Comparison of ENCODE assay signal across 20 cellular contexts in the genomic region with DNA sequence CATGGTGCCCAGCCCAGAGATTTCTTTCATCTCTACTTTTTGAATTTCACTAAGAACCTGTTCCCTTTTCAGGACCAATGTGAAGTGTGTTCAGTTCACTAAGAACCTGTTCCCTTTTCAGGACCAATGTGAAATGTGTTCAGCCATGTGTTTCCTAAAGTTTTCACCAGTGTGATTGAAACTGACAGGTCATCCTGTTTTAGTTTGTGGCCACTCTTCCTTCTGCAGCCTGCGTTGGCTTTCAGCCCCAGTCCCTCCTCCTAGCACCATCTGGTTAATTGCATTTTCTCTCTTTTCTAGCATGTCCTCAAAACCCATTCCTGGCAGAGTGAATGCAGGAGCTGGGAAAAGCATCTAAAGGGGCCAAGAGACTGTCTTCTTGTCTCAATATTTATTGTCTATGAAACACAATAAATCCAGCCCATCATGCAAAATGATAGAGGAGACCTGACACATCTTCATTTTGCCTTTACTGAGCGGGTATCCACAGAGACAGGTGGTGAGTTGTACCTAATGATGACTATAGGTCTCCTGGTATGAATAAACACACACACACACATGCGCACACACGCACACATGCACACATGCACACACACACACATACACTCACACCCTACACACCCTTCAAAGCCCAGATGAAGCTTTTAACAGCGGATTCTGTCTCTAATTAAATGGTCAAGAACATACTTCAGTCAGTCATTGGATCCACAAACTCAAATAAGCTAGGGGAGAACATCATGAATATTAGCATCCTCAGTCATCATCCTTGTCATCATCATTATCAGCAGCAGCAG. TPM values are rescaled to one million over a fixed set of nuclear protein-coding genes. Genes with fewer than 3 reads are reported as not detected.
A peak's percentile ranks its signal among the peaks of the same experiment; 100 is the strongest.
DNase-seq lines count a peak whose midpoint lies in the region; ATAC-seq and TF ChIP-seq lines count a peak whose summit lies in the region.
"Had no signal": no experiment of that assay in that cellular context is flagged by ENCODE, and none has a peak within 500 bp of the region (broad histone marks: within the 10 kb centered on the region; RNA-seq: fewer than 3 reads in every experiment).

No MANE protein-coding gene starts in this region.

- POLR2A ChIA-PET in HEK293 (lab: Yijun Ruan, JAX) = no interaction called here

- peaks cover 9% of the 10 kb centered on the region for H3K4me1 Mint-ChIP-seq in activated CD8-positive, alpha-beta memory T cell treated with anti-CD3 and anti-CD28 coated beads, Interleukin-2, amount 10 ng/mL, durations not matched to agents 7 days and 5 days
- H3K4me1 Mint-ChIP-seq in CD14-positive monocyte = peaks cover 8% of the 10 kb centered on the region

- peak; percentile 10 for DNase-seq in NCI-H1092 treated with DMSO at 0.1 percent for 48 hours (lab: John Stamatoyannopoulos, UW)
- DNase-seq in NCI-H1092 (lab: John Stamatoyannopoulos, UW) = no peak
- DNase-seq in pons (ENCODE audit: low spot score) = peak; percentile 19
- DNase-seq in upper lobe of left lung = no peak
- no peak for DNase-seq in activated CD8-positive, alpha-beta memory T cell treated with anti-CD3 and anti-CD28 coated beads, Interleukin-2, amount 10 ng/mL, durations not matched to agents 7 days and 5 days
- DNase-seq in CD14-positive monocyte (ENCODE audit: low spot score) = no peak
- DNase-seq: activated naive CD4-positive, alpha-beta T cell; aorta; GF-D8; GM23248; left cardiac atrium; midbrain; NCI-H345; trophoblast cell had no signal

- no peak overlapping the region for H3K27ac Mint-ChIP-seq in activated CD8-positive, alpha-beta memory T cell treated with anti-CD3 and anti-CD28 coated beads, Interleukin-2, amount 10 ng/mL, durations not matched to agents 7 days and 5 days
- H3K27ac Mint-ChIP-seq in CD14-positive monocyte = no peak overlapping the region
- H3K27ac Mint-ChIP-seq: stimulated activated memory B cell treated with anti-CD40 and anti-IgM and Interleukin-4, amounts not matched to agents 10 μg/mL and 1 μg/mL and 100 μg/mL, for 72 hours had no signal

- TF ChIP-seq POLR2A in upper lobe of left lung (IDR thresholded peaks at IDR 0.05) = no peak

- no peaks in the 10 kb centered on the region for H3K79me2 ChIP-seq in OCI-LY3 (ENCODE audit: low read length)

- TF ChIP-seq CTCF in HEK293 (tag by site-specific recombination; IDR thresholded peaks at IDR 0.05) = no peak
- TF ChIP-seq CTCF in OCI-LY3 (IDR thresholded peaks at IDR 0.05; ENCODE audit: low read depth, low read length) = no peak
- no peak for TF ChIP-seq CTCF in upper lobe of left lung (IDR thresholded peaks at IDR 0.05)
- no peak for TF ChIP-seq CTCF in CD14-positive monocyte (IDR thresholded peaks at IDR 0.05)

- no peaks in the 10 kb centered on the region for H4K20me1 ChIP-seq in OCI-LY3 (ENCODE audit: insufficient read depth, low read length)
- H4K20me1 ChIP-seq: BLaER1 had no signal

- peak overlapping the region; percentile 57; the same call in 1 of the 2 replicates for H3K9ac ChIP-seq in OCI-LY3 (ENCODE audit: low read length)
- H3K9ac ChIP-seq: BLaER1, GM23248 had no signal

- no peaks in the 10 kb centered on the region for H3K27me3 ChIP-seq in OCI-LY3 (ENCODE audit: low read depth, low read length)
- H3K27me3 ChIP-seq in upper lobe of left lung = no peaks in the 10 kb centered on the region
- H3K27me3 ChIP-seq: BLaER1 had no signal

- peaks cover 32% of the 10 kb centered on the region for H3K27me3 Mint-ChIP-seq in activated CD8-positive, alpha-beta memory T cell treated with anti-CD3 and anti-CD28 coated beads, Interleukin-2, amount 10 ng/mL, durations not matched to agents 7 days and 5 days
- H3K27me3 Mint-ChIP-seq in CD14-positive monocyte (ENCODE audit: low read depth in 3 of 3) = peaks cover 3 to 14% (median 3%) of the 10 kb centered on the region in 3 donors

- H3K4me3 ChIP-seq in HEK293 (ENCODE audit: low read depth, low read length) (no peak overlapping the region), OCI-LY3 (ENCODE audit: low read length) (peak overlapping the region; percentile 40; the same call in 1 of the 2 replicates), upper lobe of left lung (no peak overlapping the region)
- H3K4me3 ChIP-seq: BLaER1, GM23248 had no signal

- ATAC-seq in upper lobe of left lung (ENCODE audit: low FRiP score in 2 of 2) = no peak
- ATAC-seq in activated CD8-positive, alpha-beta memory T cell treated with anti-CD3 and anti-CD28 coated beads, Interleukin-2, amount 10 ng/mL, durations not matched to agents 7 days and 5 days = no peak
- ATAC-seq: left cardiac atrium; stimulated activated memory B cell treated with anti-CD40 and anti-IgM and Interleukin-4, amounts not matched to agents 10 μg/mL and 1 μg/mL and 100 μg/mL, for 72 hours had no signal

- no peaks in the 10 kb centered on the region for H3K9me3 Mint-ChIP-seq in activated CD8-positive, alpha-beta memory T cell treated with anti-CD3 and anti-CD28 coated beads, Interleukin-2, amount 10 ng/mL, durations not matched to agents 7 days and 5 days (ENCODE audit: low read depth)
- no peaks in the 10 kb centered on the region for H3K9me3 Mint-ChIP-seq in CD14-positive monocyte
- H3K9me3 Mint-ChIP-seq: stimulated activated memory B cell treated with anti-CD40 and anti-IgM and Interleukin-4, amounts not matched to agents 10 μg/mL and 1 μg/mL and 100 μg/mL, for 72 hours had no signal

- H3K4me1 ChIP-seq in HEK293 (ENCODE audit: control insufficient read depth, insufficient read depth, low read length) = no peaks in the 10 kb centered on the region
- H3K4me1 ChIP-seq in OCI-LY3 (ENCODE audit: low read length) = peaks cover 55% of the 10 kb centered on the region
- peaks cover 0 to 2% (median under 1%) of the 10 kb centered on the region in 4 donors for H3K4me1 ChIP-seq in upper lobe of left lung

- 69% methylated on average over 5 of the region's 5 CpGs for WGBS in upper lobe of left lung, 2 donors

- TF ChIP-seq EP300 in upper lobe of left lung (IDR thresholded peaks at IDR 0.05) = no peak

- no peak overlapping the region for H3K27ac ChIP-seq in HEK293 (ENCODE audit: extremely low read depth, low read depth, low read length)
- peak overlapping the region; percentile 91 for H3K27ac ChIP-seq in OCI-LY3 (ENCODE audit: low read length)
- H3K27ac ChIP-seq in upper lobe of left lung = no peak overlapping the region
- H3K27ac ChIP-seq: 22Rv1, BLaER1, GM23248, neutrophil had no signal

- CTCF ChIA-PET in HEK293 (lab: Yijun Ruan, JAX) = interaction anchor here (1.3 kb wide), 1 partner anchor 10 kb away, joined by 3 read pairs; no protein-coding TSS in a partner anchor
- CTCF ChIA-PET in activated CD8-positive, alpha-beta memory T cell treated with anti-CD3 and anti-CD28 coated beads, Interleukin-2, amount 10 ng/mL, durations not matched to agents 7 days and 5 days (lab: Charles Lee) = no interaction called here

- H3K36me3 Mint-ChIP-seq in activated CD8-positive, alpha-beta memory T cell treated with anti-CD3 and anti-CD28 coated beads, Interleukin-2, amount 10 ng/mL, durations not matched to agents 7 days and 5 days = peaks cover 2% of the 10 kb centered on the region
- H3K36me3 Mint-ChIP-seq in CD14-positive monocyte = no peaks in the 10 kb centered on the region
- H3K36me3 Mint-ChIP-seq: stimulated activated memory B cell treated with anti-CD40 and anti-IgM and Interleukin-4, amounts not matched to agents 10 μg/mL and 1 μg/mL and 100 μg/mL, for 72 hours had no signal

- peak overlapping the region; percentile 54 for H3K4me2 ChIP-seq in OCI-LY3 (ENCODE audit: low read length)
- H3K4me2 ChIP-seq: BLaER1 had no signal

- H3K36me3 ChIP-seq in HEK293 (ENCODE audit: control insufficient read depth in 2 of 2, insufficient read depth in 1 of 2, low read length in 2 of 2) (no peaks in the 10 kb centered on the region), OCI-LY3 (replicated peaks; ENCODE audit: low read depth, low read length) (no peaks in the 10 kb centered on the region), upper lobe of left lung (no peaks in the 10 kb centered on the region)
- H3K36me3 ChIP-seq: BLaER1, neutrophil had no signal

- H2AFZ ChIP-seq in OCI-LY3 (ENCODE audit: low read depth, low read length) = no peak overlapping the region
- H2AFZ ChIP-seq: GM23248 had no signal

- no peak overlapping the region for H3K4me3 Mint-ChIP-seq in activated CD8-positive, alpha-beta memory T cell treated with anti-CD3 and anti-CD28 coated beads, Interleukin-2, amount 10 ng/mL, durations not matched to agents 7 days and 5 days
- H3K4me3 Mint-ChIP-seq in CD14-positive monocyte = no peak overlapping the region
- H3K4me3 Mint-ChIP-seq: stimulated activated memory B cell treated with anti-CD40 and anti-IgM and Interleukin-4, amounts not matched to agents 10 μg/mL and 1 μg/mL and 100 μg/mL, for 72 hours had no signal

- no peaks in the 10 kb centered on the region for H3K9me3 ChIP-seq in HEK293 (ENCODE audit: control insufficient read depth, insufficient read depth, low read depth, low read length)
- H3K9me3 ChIP-seq in OCI-LY3 (ENCODE audit: insufficient read depth, low read length) = no peaks in the 10 kb centered on the region
- H3K9me3 ChIP-seq in upper lobe of left lung = no peaks in the 10 kb centered on the region
- H3K9me3 ChIP-seq: neutrophil had no signal

- intact Hi-C loops in CD14-positive monocyte (cut with micrococcal nuclease) = no loop called here

TF ChIP-seq in HEK293, 187 proteins besides CTCF, POLR2A, EP300 and RAD21:
- TF ChIP-seq ZNF169 (tag by site-specific recombination; IDR thresholded peaks at IDR 0.05) = no peak
- TF ChIP-seq, protein P1, sequence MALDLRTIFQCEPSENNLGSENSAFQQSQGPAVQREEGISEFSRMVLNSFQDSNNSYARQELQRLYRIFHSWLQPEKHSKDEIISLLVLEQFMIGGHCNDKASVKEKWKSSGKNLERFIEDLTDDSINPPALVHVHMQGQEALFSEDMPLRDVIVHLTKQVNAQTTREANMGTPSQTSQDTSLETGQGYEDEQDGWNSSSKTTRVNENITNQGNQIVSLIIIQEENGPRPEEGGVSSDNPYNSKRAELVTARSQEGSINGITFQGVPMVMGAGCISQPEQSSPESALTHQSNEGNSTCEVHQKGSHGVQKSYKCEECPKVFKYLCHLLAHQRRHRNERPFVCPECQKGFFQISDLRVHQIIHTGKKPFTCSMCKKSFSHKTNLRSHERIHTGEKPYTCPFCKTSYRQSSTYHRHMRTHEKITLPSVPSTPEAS (tag by site-specific recombination; IDR thresholded peaks at IDR 0.05) = peak; percentile 94
- TF ChIP-seq ZNF214 (tag by site-specific recombination; IDR thresholded peaks at IDR 0.05; ENCODE audit: borderline replicate concordance) = no peak

RNA-seq across cellular contexts. Expression of a gene that starts 6.1 kb away (rescaled TPM):
- 10 to 100 TPM; 11.5 to 59.2 (median 38.6) TPM for total RNA-seq in upper lobe of left lung
- 10 to 100 TPM; 47.9 to 55.7 TPM for total RNA-seq in activated CD8-positive, alpha-beta memory T cell treated with anti-CD3 and anti-CD28 coated beads, Interleukin-2, amount 10 ng/mL, durations not matched to agents 7 days and 5 days
- polyA plus RNA-seq in CD14-positive monocyte = 10 to 100 TPM in 1 of 2 donors, 1 to 10 TPM in 1; 9.3 to 11.9 TPM

RNA-seq across cellular contexts. Expression of a gene that starts 56.2 kb away (rescaled TPM):
- 1 to 10 TPM in 1 of 6 donors, under 1 TPM in 3, not detected in 2; 0.17 to 3.1 (median 0.25) TPM for total RNA-seq in upper lobe of left lung
- total RNA-seq in activated CD8-positive, alpha-beta memory T cell treated with anti-CD3 and anti-CD28 coated beads, Interleukin-2, amount 10 ng/mL, durations not matched to agents 7 days and 5 days = not detected
- not detected for polyA plus RNA-seq in CD14-positive monocyte

Comparison
In these comparisons a context has a peak if more than half of its experiments do, and no peak if none do; other contexts are left out.
1. DNase-seq: peak in NCI-H1092 treated with DMSO at 0.1 percent for 48 hours (single experiment) and pons (single experiment); none in NCI-H1092 (single experiment), upper lobe of left lung (0 of 2), activated CD8-positive, alpha-beta memory T cell treated with anti-CD3 and anti-CD28 coated beads, Interleukin-2, amount 10 ng/mL, durations not matched to agents 7 days and 5 days (single experiment) and CD14-positive monocyte (single experiment).